16 cellular contexts compared by ENCODE assay signal in the genomic region with DNA sequence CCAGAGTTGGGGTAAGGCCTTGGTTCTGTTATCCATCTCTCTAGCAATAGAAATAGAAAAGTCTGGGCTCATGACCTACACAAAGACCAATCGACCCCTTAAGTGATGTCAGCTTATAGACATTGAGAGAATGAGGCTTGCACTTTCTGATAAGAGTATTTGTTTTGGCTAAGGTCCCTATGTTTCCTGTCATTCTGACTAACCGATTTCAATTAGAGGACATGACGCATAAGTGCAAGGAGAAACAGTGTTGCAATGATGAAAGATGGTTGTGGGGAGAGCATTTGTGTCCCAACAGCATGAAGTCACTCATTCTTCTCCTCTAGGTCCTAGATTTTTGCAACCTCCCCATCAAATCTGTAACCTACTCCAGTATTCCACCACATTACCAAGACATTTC.
A peak's percentile ranks its signal among the peaks of the same experiment; 100 is the strongest.
DNase-seq lines count a peak whose midpoint lies in the region; TF ChIP-seq lines count a peak whose summit lies in the region.
"Had no signal": no experiment of that assay in that cellular context is flagged by ENCODE, and none has a peak within 500 bp of the region (broad histone marks: within the 10 kb centered on the region; RNA-seq: fewer than 3 reads in every experiment).

No MANE protein-coding gene starts in this region.

- H3K27me3 Mint-ChIP-seq in nephron (ENCODE audit: low read depth) (no peaks in the 10 kb centered on the region), endodermal cell (ENCODE audit: insufficient read depth) (no peaks in the 10 kb centered on the region)

- no peaks in the 10 kb centered on the region for H3K27me3 ChIP-seq in endodermal cell (ENCODE audit: control insufficient read depth, insufficient read depth, low read length, poor library complexity, severe bottlenecking)
- no peaks in the 10 kb centered on the region for H3K27me3 ChIP-seq in effector memory CD4-positive, alpha-beta T cell (replicated peaks; ENCODE audit: control insufficient read depth, insufficient read depth, low read length, poor library complexity, severe bottlenecking)
- H3K27me3 ChIP-seq: tibial artery had no signal

- no peaks in the 10 kb centered on the region for H3K9me3 Mint-ChIP-seq in nephron
- H3K9me3 Mint-ChIP-seq in endodermal cell, result no peaks in the 10 kb centered on the region

- H3K4me3 Mint-ChIP-seq in nephron (no peak overlapping the region), endodermal cell (no peak overlapping the region)

- no peak overlapping the region for H3K4me3 ChIP-seq in epithelial cell of esophagus (ENCODE audit: low read length)
- no peak overlapping the region for H3K4me3 ChIP-seq in endodermal cell (ENCODE audit: low read length)
- H3K4me3 ChIP-seq in effector memory CD4-positive, alpha-beta T cell (ENCODE audit: insufficient read depth, low read depth, low read length, poor library complexity, severe bottlenecking), result no peak overlapping the region
- H3K4me3 ChIP-seq: psoas muscle, tibial artery had no signal

- H3K27ac Mint-ChIP-seq in nephron, result peak overlapping the region in 2 of 3 experiments; percentile 5 to 41
- H3K27ac Mint-ChIP-seq in endodermal cell, result no peak overlapping the region

- H3K4me1 Mint-ChIP-seq in nephron, result peaks cover 4% of the 10 kb centered on the region
- H3K4me1 Mint-ChIP-seq in endodermal cell, result no peaks in the 10 kb centered on the region

- no peaks in the 10 kb centered on the region for H3K4me1 ChIP-seq in endodermal cell (ENCODE audit: control insufficient read depth, insufficient read depth, low read length)
- no peaks in the 10 kb centered on the region for H3K4me1 ChIP-seq in effector memory CD4-positive, alpha-beta T cell (ENCODE audit: control insufficient read depth, insufficient read depth, low read length, poor library complexity, severe bottlenecking)
- H3K4me1 ChIP-seq: Caco-2, psoas muscle, tibial artery had no signal

- H3K36me3 ChIP-seq in endodermal cell (ENCODE audit: control insufficient read depth, insufficient read depth, low read length), result no peaks in the 10 kb centered on the region
- no peaks in the 10 kb centered on the region for H3K36me3 ChIP-seq in effector memory CD4-positive, alpha-beta T cell (ENCODE audit: control insufficient read depth, insufficient read depth, low read length)
- H3K36me3 ChIP-seq: tibial artery had no signal

- WGBS in endodermal cell (ENCODE audit: insufficient coverage in 1 of 2, insufficient read length in 1 of 2), 2 experiments, result 80 to 81% methylated on average over 1 to 3 of the region's 3 CpGs

- DNase-seq in EH (ENCODE audit: low read depth) (peak; percentile 85), NCI-H748 treated with DMSO at 0.1 percent for 48 hours (lab: John Stamatoyannopoulos, UW) (peak; percentile 19), epithelial cell of esophagus (ENCODE audit: low read depth) (peak; percentile 92), C1 segment of cervical spinal cord (lab: John Stamatoyannopoulos, UW) (no peak), endodermal cell (no peak)
- DNase-seq in stimulated activated naive CD4-positive, alpha-beta T cell treated with Interleukin-2 at 50 U/mL for 16 hours (lab: John Stamatoyannopoulos, UW), result no peak
- DNase-seq in effector memory CD4-positive, alpha-beta T cell, result no peak
- DNase-seq: activated CD8-positive, alpha-beta memory T cell treated with anti-CD3 and anti-CD28 coated beads, Interleukin-2, amount 50 U/mL, for 48 hours; aorta; Caco-2; foreskin melanocyte; NCI-H2081; psoas muscle; RPMI8226; tibial artery had no signal

- H3K36me3 Mint-ChIP-seq in nephron (ENCODE audit: low read depth), result no peaks in the 10 kb centered on the region
- no peaks in the 10 kb centered on the region for H3K36me3 Mint-ChIP-seq in endodermal cell (ENCODE audit: low read depth)

- no peak overlapping the region for H3K27ac ChIP-seq in endodermal cell (ENCODE audit: low read depth, low read length)
- no peak overlapping the region for H3K27ac ChIP-seq in effector memory CD4-positive, alpha-beta T cell (ENCODE audit: insufficient read depth, low read length, poor library complexity, severe bottlenecking)
- H3K27ac ChIP-seq: psoas muscle, tibial artery had no signal

- H3K9me3 ChIP-seq in endodermal cell (ENCODE audit: control insufficient read depth, low read length), result no peaks in the 10 kb centered on the region
- no peaks in the 10 kb centered on the region for H3K9me3 ChIP-seq in effector memory CD4-positive, alpha-beta T cell (ENCODE audit: control insufficient read depth, low read length)
- H3K9me3 ChIP-seq: Caco-2, psoas muscle, tibial artery had no signal

- H3K9ac ChIP-seq in endodermal cell (ENCODE audit: extremely low read depth, low read length, poor library complexity, severe bottlenecking), result no peak overlapping the region

- TF ChIP-seq CTCF in epithelial cell of esophagus (IDR thresholded peaks at IDR 0.05; ENCODE audit: insufficient read depth, low read depth, low read length, missing control alignments) (no peak), nephron (IDR thresholded peaks at IDR 0.05; ENCODE audit: unreplicated experiment in 3 of 3) (no peak), endodermal cell (conservative IDR thresholded peaks at IDR 0.05) (no peak)

Comparison
In these comparisons a context has a peak if more than half of its experiments do, and no peak if none do; other contexts are left out.
1. DNase-seq: peak in EH (single experiment), NCI-H748 treated with DMSO at 0.1 percent for 48 hours (single experiment) and epithelial cell of esophagus (single experiment); none in C1 segment of cervical spinal cord (0 of 14), endodermal cell (single experiment), stimulated activated naive CD4-positive, alpha-beta T cell treated with Interleukin-2 at 50 U/mL for 16 hours (single experiment) and effector memory CD4-positive, alpha-beta T cell (0 of 3).